Comparison of ENCODE assay signal across 1 cellular context in genomic region chr1:23673086-23673813, GRCh38.
TF ChIP-seq lines count a peak whose summit lies in the region.

No MANE protein-coding gene starts in this region.

TF ChIP-seq in K562, 482 proteins besides CTCF, POLR2A, EP300 and RAD21 (continued from another document and continues in another):
- TF ChIP-seq SPI1 (IDR thresholded peaks at IDR 0.05; ENCODE audit: borderline replicate concordance, low read depth, low read length), result no peak
- TF ChIP-seq PATZ1 (CRISPR knock-in tag; IDR thresholded peaks at IDR 0.05; ENCODE audit: borderline replicate concordance), result no peak
- no peak for TF ChIP-seq HNRNPK (IDR thresholded peaks at IDR 0.05; ENCODE audit: low read depth, low read length, poor library complexity, severe bottlenecking)
- TF ChIP-seq SMARCA5 (IDR thresholded peaks at IDR 0.05), result no peak
- TF ChIP-seq PREB (CRISPR knock-in tag; IDR thresholded peaks at IDR 0.05), result no peak
- no peak for TF ChIP-seq CEBPB (tag; IDR thresholded peaks at IDR 0.05)
- TF ChIP-seq ILF3 (IDR thresholded peaks at IDR 0.05; ENCODE audit: borderline replicate concordance), result no peak
- no peak for TF ChIP-seq PYGO2 (tag; IDR thresholded peaks at IDR 0.05)
- TF ChIP-seq TAF7 (tag; IDR thresholded peaks at IDR 0.05), result no peak
- TF ChIP-seq TOE1 (IDR thresholded peaks at IDR 0.05; ENCODE audit: borderline replicate concordance), result no peak
- 0 out of 2 replicates have a peak, but pooled peaks have one; percentile 58 for TF ChIP-seq TOE1 (CRISPR knock-in tag; IDR thresholded peaks at IDR 0.05; ENCODE audit: borderline replicate concordance, low read depth)
- TF ChIP-seq SIX5 (IDR thresholded peaks at IDR 0.05; ENCODE audit: borderline replicate concordance in 1 of 2, insufficient read depth in 1 of 2, low read depth in 1 of 2, low read length in 2 of 2), result no peak
- no peak for TF ChIP-seq RBFOX2 (IDR thresholded peaks at IDR 0.05; ENCODE audit: low read depth, low read length)
- TF ChIP-seq CLOCK (CRISPR knock-in tag; IDR thresholded peaks at IDR 0.05; ENCODE audit: borderline replicate concordance), result no peak
- TF ChIP-seq NFRKB (IDR thresholded peaks at IDR 0.05; ENCODE audit: low read depth), result no peak
- no peak for TF ChIP-seq ZBTB7A (IDR thresholded peaks at IDR 0.05; ENCODE audit: borderline replicate concordance, control insufficient read depth, low read depth, low read length)
- no peak for TF ChIP-seq CBX5 (IDR thresholded peaks at IDR 0.05; ENCODE audit: borderline replicate concordance, low read depth)
- TF ChIP-seq CSDE1 (IDR thresholded peaks at IDR 0.05), result no peak
- no peak for TF ChIP-seq ZBTB9 (CRISPR knock-in tag; IDR thresholded peaks at IDR 0.05)
- TF ChIP-seq RHOXF2B (CRISPR knock-in tag; conservative IDR thresholded peaks at IDR 0.05), result no peak
- no peak for TF ChIP-seq RBM17 (IDR thresholded peaks at IDR 0.05; ENCODE audit: borderline replicate concordance, low read depth, low read length)
- no peak for TF ChIP-seq NCOR1 (IDR thresholded peaks at IDR 0.05)
- no peak for TF ChIP-seq FIP1L1 (IDR thresholded peaks at IDR 0.05; ENCODE audit: low read depth, low read length, poor library complexity, severe bottlenecking)
- TF ChIP-seq ZFP91 (CRISPR knock-in tag; IDR thresholded peaks at IDR 0.05), result no peak
- TF ChIP-seq ZBTB34 (CRISPR knock-in tag; IDR thresholded peaks at IDR 0.05), result no peak
- no peak for TF ChIP-seq NUFIP1 (IDR thresholded peaks at IDR 0.05; ENCODE audit: partially characterized antibody)
- no peak for TF ChIP-seq PTRF (tag; IDR thresholded peaks at IDR 0.05)
- TF ChIP-seq RFX5 (IDR thresholded peaks at IDR 0.05; ENCODE audit: low read depth, low read length), result no peak
- TF ChIP-seq TAF1 (IDR thresholded peaks at IDR 0.05; ENCODE audit: control insufficient read depth, extremely low read depth, insufficient read depth, low read length, severe bottlenecking), result no peak
- TF ChIP-seq HMGN3 (IDR thresholded peaks at IDR 0.05; ENCODE audit: borderline replicate concordance, extremely low read depth, insufficient read length, low read depth, low read length), result no peak
- TF ChIP-seq FOXK2 (conservative IDR thresholded peaks at IDR 0.05 in 1 of 2, IDR thresholded peaks at IDR 0.05 in 1 of 2; ENCODE audit: low read depth in 2 of 2), result 0 out of 4 replicates have a peak, but pooled peaks of 1 of the 2 experiments have one; percentile 16
- TF ChIP-seq ZNF583 (CRISPR knock-in tag; IDR thresholded peaks at IDR 0.05), result no peak
- peak; percentile 64; the same call in 1 of the 2 replicates for TF ChIP-seq ETV5 (CRISPR knock-in tag; IDR thresholded peaks at IDR 0.05; ENCODE audit: low read depth)
- TF ChIP-seq MNT (conservative IDR thresholded peaks at IDR 0.05), result peak in 1 of 2 experiments; percentile 46; a peak in 1 of 4 replicates
- no peak for TF ChIP-seq TSC22D4 (tag; IDR thresholded peaks at IDR 0.05)
- TF ChIP-seq ZNF12 (CRISPR knock-in tag; IDR thresholded peaks at IDR 0.05), result no peak
- TF ChIP-seq PTBP1 (IDR thresholded peaks at IDR 0.05; ENCODE audit: low read depth, low read length), result no peak
- no peak for TF ChIP-seq FOXP4 (CRISPR knock-in tag; IDR thresholded peaks at IDR 0.05; ENCODE audit: borderline replicate concordance)
- peak; percentile 96 for TF ChIP-seq ZNF511 (CRISPR knock-in tag; IDR thresholded peaks at IDR 0.05)
- no peak for TF ChIP-seq KHSRP (IDR thresholded peaks at IDR 0.05)
- no peak for TF ChIP-seq CBFA2T3 (IDR thresholded peaks at IDR 0.05)
- TF ChIP-seq ZNF274 (IDR thresholded peaks at IDR 0.05; ENCODE audit: borderline replicate concordance, low read depth, low read length), result no peak
- TF ChIP-seq CBFA2T2 (conservative IDR thresholded peaks at IDR 0.05), result no peak
- TF ChIP-seq NRF1 (conservative IDR thresholded peaks at IDR 0.05 in 1 of 2, IDR thresholded peaks at IDR 0.05 in 1 of 2), result no peak
